1 cellular context compared by ENCODE assay signal in genomic region chr14:75022655-75023054, GRCh38.
TF ChIP-seq lines count a peak whose summit lies in the region.

No MANE protein-coding gene starts in this region.

TF ChIP-seq in H1, 55 proteins besides CTCF, POLR2A, EP300 and RAD21:
- TF ChIP-seq PHF8 (conservative IDR thresholded peaks at IDR 0.05; ENCODE audit: low read depth, low read length) (no peak), CHD1 (IDR thresholded peaks at IDR 0.05; ENCODE audit: low read depth, low read length) (no peak), BRCA1 (IDR thresholded peaks at IDR 0.05; ENCODE audit: low read depth, low read length) (no peak), ATF3 (IDR thresholded peaks at IDR 0.05; ENCODE audit: insufficient read depth, low read depth, low read length) (no peak), BACH1 (IDR thresholded peaks at IDR 0.05; ENCODE audit: low read length) (no peak), SIX5 (IDR thresholded peaks at IDR 0.05; ENCODE audit: low read depth, low read length) (no peak), CBX8 (IDR thresholded peaks at IDR 0.05; ENCODE audit: borderline replicate concordance, low read depth, low read length) (no peak), YY1 (IDR thresholded peaks at IDR 0.05; ENCODE audit: low read depth, low read length) (no peak), USF2 (IDR thresholded peaks at IDR 0.05; ENCODE audit: low read length) (no peak), HDAC6 (IDR thresholded peaks at IDR 0.05; ENCODE audit: low read depth, low read length) (no peak), SIN3A (conservative IDR thresholded peaks at IDR 0.05 in 1 of 2, IDR thresholded peaks at IDR 0.05 in 1 of 2; ENCODE audit: low read depth in 1 of 2, low read length in 2 of 2) (no peak), TAF1 (IDR thresholded peaks at IDR 0.05; ENCODE audit: low read depth, low read length) (no peak), RBBP5 (IDR thresholded peaks at IDR 0.05; ENCODE audit: borderline replicate concordance, low read depth, low read length) (no peak), CHD2 (IDR thresholded peaks at IDR 0.05; ENCODE audit: low read length) (no peak), BCL11A (IDR thresholded peaks at IDR 0.05; ENCODE audit: low read depth in 2 of 2, low read length in 2 of 2) (no peak), TAF7 (optimal IDR thresholded peaks at IDR 0.05; ENCODE audit: borderline replicate concordance, low read depth, low read length) (no peak), JUND (IDR thresholded peaks at IDR 0.05; ENCODE audit: low read length) (no peak)
